14 cellular contexts compared by ENCODE assay signal in genomic region chr22:29638678-29639077, GRCh38. TPM values are rescaled to one million over a fixed set of nuclear protein-coding genes. Genes with fewer than 3 reads are reported as not detected.
DNase-seq lines count a peak whose midpoint lies in the region; ATAC-seq and TF ChIP-seq lines count a peak whose summit lies in the region.
"Had no signal": no experiment of that assay in that cellular context is flagged by ENCODE, and none has a peak within 500 bp of the region (broad histone marks: within the 10 kb centered on the region; RNA-seq: fewer than 3 reads in every experiment).

No MANE protein-coding gene starts in this region.

- intact Hi-C loops in natural killer cell (cut with micrococcal nuclease), result loop anchor here (10.0 kb wide), 1 partner anchor 56 kb away; no protein-coding TSS in a partner anchor

- POLR2A ChIA-PET in activated CD4-positive, alpha-beta T cell treated with anti-CD3 and anti-CD28 coated beads, Interleukin-2, amount 10 ng/mL, durations not matched to agents 7 days and 5 days (lab: Charles Lee), result no interaction called here

- CTCF ChIA-PET in activated CD4-positive, alpha-beta T cell treated with anti-CD3 and anti-CD28 coated beads, Interleukin-2, amount 10 ng/mL, durations not matched to agents 7 days and 5 days (lab: Charles Lee), result interaction anchor here (0.6 kb wide), 1 partner anchor 450 kb away, joined by 3 read pairs; no protein-coding TSS in a partner anchor

- no peak overlapping the region for H3K4me3 Mint-ChIP-seq in activated CD4-positive, alpha-beta T cell treated with anti-CD3 and anti-CD28 coated beads, Interleukin-2, amount 10 ng/mL, durations not matched to agents 7 days and 5 days
- H3K4me3 Mint-ChIP-seq in activated T-helper 17 cell treated with anti-CD3 and anti-CD28 coated beads, Interleukin-2, amount 50 U/mL, for 72 hours, result no peak overlapping the region
- peak overlapping the region; percentile 17 for H3K4me3 Mint-ChIP-seq in natural killer cell
- H3K4me3 Mint-ChIP-seq: CD4-positive, alpha-beta T cell; GM23338; HFFc6 had no signal

- no peak for TF ChIP-seq CTCF in natural killer cell (IDR thresholded peaks at IDR 0.05)

- ATAC-seq in activated T-helper 17 cell treated with anti-CD3 and anti-CD28 coated beads, Interleukin-2, amount 50 U/mL, for 72 hours (replicated peaks), result no peak
- ATAC-seq in natural killer cell (no peak), HG03469 (IDR thresholded peaks at IDR 0.05; ENCODE audit: unreplicated experiment) (no peak)
- ATAC-seq: A549, GM23338 had no signal

- H3K9me3 Mint-ChIP-seq in activated CD4-positive, alpha-beta T cell treated with anti-CD3 and anti-CD28 coated beads, Interleukin-2, amount 10 ng/mL, durations not matched to agents 7 days and 5 days, result no peaks in the 10 kb centered on the region
- no peaks in the 10 kb centered on the region for H3K9me3 Mint-ChIP-seq in activated T-helper 17 cell treated with anti-CD3 and anti-CD28 coated beads, Interleukin-2, amount 50 U/mL, for 72 hours
- no peaks in the 10 kb centered on the region for H3K9me3 Mint-ChIP-seq in natural killer cell
- H3K9me3 Mint-ChIP-seq: CD4-positive, alpha-beta T cell; HFFc6 had no signal

- H3K27ac Mint-ChIP-seq in activated CD4-positive, alpha-beta T cell treated with anti-CD3 and anti-CD28 coated beads, Interleukin-2, amount 10 ng/mL, durations not matched to agents 7 days and 5 days, result peak overlapping the region; percentile 25
- peak overlapping the region; percentile 41 for H3K27ac Mint-ChIP-seq in activated T-helper 17 cell treated with anti-CD3 and anti-CD28 coated beads, Interleukin-2, amount 50 U/mL, for 72 hours
- H3K27ac Mint-ChIP-seq in natural killer cell, result peak overlapping the region; percentile 64 to 71
- H3K27ac Mint-ChIP-seq: CD4-positive, alpha-beta T cell; GM23338 had no signal

- peaks cover 22% of the 10 kb centered on the region for H3K36me3 Mint-ChIP-seq in activated CD4-positive, alpha-beta T cell treated with anti-CD3 and anti-CD28 coated beads, Interleukin-2, amount 10 ng/mL, durations not matched to agents 7 days and 5 days (ENCODE audit: low read depth)
- H3K36me3 Mint-ChIP-seq in activated T-helper 17 cell treated with anti-CD3 and anti-CD28 coated beads, Interleukin-2, amount 50 U/mL, for 72 hours (ENCODE audit: low read depth), result peaks cover 45% of the 10 kb centered on the region
- H3K36me3 Mint-ChIP-seq in natural killer cell, result no peaks in the 10 kb centered on the region

- DNase-seq in activated CD4-positive, alpha-beta T cell treated with anti-CD3 and anti-CD28 coated beads, Interleukin-2, amount 10 ng/mL, durations not matched to agents 7 days and 5 days, result no peak
- no peak for DNase-seq in activated CD4-positive, alpha-beta T cell treated with anti-CD3 and anti-CD28 coated beads for 1 hour
- DNase-seq in natural killer cell (no peak), activated gamma-delta T cell treated with Interleukin-2 at 50 U/mL for 16 hours (no peak), kidney glomerular epithelial cell (lab: John Stamatoyannopoulos, UW) (no peak)
- DNase-seq: AML-193; Caco-2; CD4-positive, alpha-beta T cell; HCEC 1CT; HFFc6 had no signal

- H3K4me1 Mint-ChIP-seq in activated CD4-positive, alpha-beta T cell treated with anti-CD3 and anti-CD28 coated beads, Interleukin-2, amount 10 ng/mL, durations not matched to agents 7 days and 5 days, result peaks cover 33% of the 10 kb centered on the region
- H3K4me1 Mint-ChIP-seq in activated T-helper 17 cell treated with anti-CD3 and anti-CD28 coated beads, Interleukin-2, amount 50 U/mL, for 72 hours, result peaks cover 6% of the 10 kb centered on the region
- H3K4me1 Mint-ChIP-seq in natural killer cell, result peaks cover 18 to 20% of the 10 kb centered on the region in 2 donors

- H3K27me3 Mint-ChIP-seq in activated CD4-positive, alpha-beta T cell treated with anti-CD3 and anti-CD28 coated beads, Interleukin-2, amount 10 ng/mL, durations not matched to agents 7 days and 5 days, result no peaks in the 10 kb centered on the region
- no peaks in the 10 kb centered on the region for H3K27me3 Mint-ChIP-seq in activated T-helper 17 cell treated with anti-CD3 and anti-CD28 coated beads, Interleukin-2, amount 50 U/mL, for 72 hours
- no peaks in the 10 kb centered on the region for H3K27me3 Mint-ChIP-seq in natural killer cell (ENCODE audit: low read depth in 2 of 2)
- H3K27me3 Mint-ChIP-seq: CD4-positive, alpha-beta T cell had no signal

RNA-seq across cellular contexts. Expression of gene NF2, which starts 35.2 kb away (rescaled TPM):
- 10 to 100 TPM; 56.7 to 57.2 TPM for total RNA-seq in activated CD4-positive, alpha-beta T cell treated with anti-CD3 and anti-CD28 coated beads, Interleukin-2, amount 10 ng/mL, durations not matched to agents 7 days and 5 days
- total RNA-seq in activated T-helper 17 cell treated with anti-CD3 and anti-CD28 coated beads, Interleukin-2, amount 50 U/mL, for 72 hours, result 10 to 100 TPM; 28.5 to 59.9 TPM
- 10 to 100 TPM; 32.4 to 43.8 (median 39.6) TPM for total RNA-seq in natural killer cell

RNA-seq across cellular contexts. Expression of gene NIPSNAP1, which starts 57.8 kb away (rescaled TPM):
- total RNA-seq in activated CD4-positive, alpha-beta T cell treated with anti-CD3 and anti-CD28 coated beads, Interleukin-2, amount 10 ng/mL, durations not matched to agents 7 days and 5 days, result 10 to 100 TPM; 38.7 to 38.9 TPM
- total RNA-seq in activated T-helper 17 cell treated with anti-CD3 and anti-CD28 coated beads, Interleukin-2, amount 50 U/mL, for 72 hours, result 10 to 100 TPM; 33.0 to 44.1 TPM
- 10 to 100 TPM; 22.4 to 25.3 (median 24.8) TPM for total RNA-seq in natural killer cell
